1 cellular context compared by ENCODE assay signal in the genomic region with DNA sequence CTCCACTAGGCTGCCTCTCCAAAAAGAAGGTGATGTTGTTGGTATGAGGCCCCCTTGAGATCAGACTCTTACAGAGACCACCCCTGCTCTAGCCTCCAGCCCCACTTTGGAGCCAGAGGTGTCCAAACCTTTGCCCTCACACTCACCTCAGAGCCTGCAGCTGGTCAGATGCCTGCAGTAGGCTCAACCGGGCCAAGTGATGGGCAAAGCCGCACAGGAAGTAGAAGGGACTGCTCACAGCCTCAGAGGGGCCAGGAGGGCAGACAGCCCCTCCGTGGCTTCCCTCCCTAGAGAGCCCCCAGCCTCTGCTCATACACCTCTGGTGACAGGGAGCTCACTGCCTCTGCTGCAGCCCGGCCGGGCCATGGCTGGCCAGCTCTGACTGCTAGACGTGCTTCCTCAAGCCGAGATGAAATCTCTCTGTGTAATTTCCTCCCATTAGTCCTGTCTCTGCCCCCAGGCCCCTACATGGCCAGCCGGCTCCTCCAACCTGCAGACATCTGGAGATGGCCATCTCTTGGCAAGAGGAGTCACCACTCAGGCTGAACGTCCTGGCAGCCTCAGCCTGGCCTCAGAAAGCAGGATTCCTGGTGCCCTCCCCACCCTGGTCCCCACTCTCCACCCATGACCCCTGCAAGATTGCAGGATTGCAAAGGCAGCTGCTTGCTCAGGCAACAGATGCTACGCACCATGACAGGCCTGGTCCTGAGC.
A peak's percentile ranks its signal among the peaks of the same experiment; 100 is the strongest.
TF ChIP-seq lines count a peak whose summit lies in the region.

No MANE protein-coding gene starts in this region.

TF ChIP-seq in SK-N-SH, 30 proteins besides CTCF, POLR2A, EP300 and RAD21:
- TF ChIP-seq RFX5 (IDR thresholded peaks at IDR 0.05; ENCODE audit: low read length) (no peak), ZBTB33 (IDR thresholded peaks at IDR 0.05; ENCODE audit: borderline replicate concordance, low read depth) (no peak), SIN3A (IDR thresholded peaks at IDR 0.05; ENCODE audit: borderline replicate concordance, low read depth, low read length) (no peak), FOXJ3 (CRISPR knock-in tag; IDR thresholded peaks at IDR 0.05) (peak; percentile 96), TCF12 (IDR thresholded peaks at IDR 0.05) (peak; percentile 70), NRF1 (IDR thresholded peaks at IDR 0.05; ENCODE audit: low read depth, low read length) (no peak), GATA2 (CRISPR knock-in tag; IDR thresholded peaks at IDR 0.05) (peak; percentile 100), MXI1 (IDR thresholded peaks at IDR 0.05; ENCODE audit: low read depth, low read length) (peak; percentile 87), CHD2 (IDR thresholded peaks at IDR 0.05; ENCODE audit: low read length, partially characterized antibody) (peak; percentile 93), POLR2AphosphoS5 (IDR thresholded peaks at IDR 0.05; ENCODE audit: low read depth, low read length) (peak; percentile 46; the same call in 1 of the 2 replicates), MEF2A (IDR thresholded peaks at IDR 0.05; ENCODE audit: borderline replicate concordance, low read depth) (no peak), SMC3 (IDR thresholded peaks at IDR 0.05; ENCODE audit: low read depth, low read length) (no peak; the same call in 1 of the 2 replicates), YY1 (IDR thresholded peaks at IDR 0.05; ENCODE audit: low read depth) (no peak), TEAD4 (IDR thresholded peaks at IDR 0.05; ENCODE audit: borderline replicate concordance, insufficient read depth) (no peak), USF2 (IDR thresholded peaks at IDR 0.05; ENCODE audit: borderline replicate concordance, low read depth, low read length) (peak; percentile 36; the same call in 1 of the 2 replicates), TAF1 (IDR thresholded peaks at IDR 0.05; ENCODE audit: borderline replicate concordance, low read depth, low read length) (no peak), RCOR1 (IDR thresholded peaks at IDR 0.05; ENCODE audit: low read length) (peak; percentile 95), ELF1 (IDR thresholded peaks at IDR 0.05) (no peak)
- TF ChIP-seq, protein P1, sequence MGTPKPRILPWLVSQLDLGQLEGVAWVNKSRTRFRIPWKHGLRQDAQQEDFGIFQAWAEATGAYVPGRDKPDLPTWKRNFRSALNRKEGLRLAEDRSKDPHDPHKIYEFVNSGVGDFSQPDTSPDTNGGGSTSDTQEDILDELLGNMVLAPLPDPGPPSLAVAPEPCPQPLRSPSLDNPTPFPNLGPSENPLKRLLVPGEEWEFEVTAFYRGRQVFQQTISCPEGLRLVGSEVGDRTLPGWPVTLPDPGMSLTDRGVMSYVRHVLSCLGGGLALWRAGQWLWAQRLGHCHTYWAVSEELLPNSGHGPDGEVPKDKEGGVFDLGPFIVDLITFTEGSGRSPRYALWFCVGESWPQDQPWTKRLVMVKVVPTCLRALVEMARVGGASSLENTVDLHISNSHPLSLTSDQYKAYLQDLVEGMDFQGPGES (IDR thresholded peaks at IDR 0.05; ENCODE audit: low read depth, low read length) = no peak
